26 cellular contexts compared by ENCODE assay signal in the genomic region with DNA sequence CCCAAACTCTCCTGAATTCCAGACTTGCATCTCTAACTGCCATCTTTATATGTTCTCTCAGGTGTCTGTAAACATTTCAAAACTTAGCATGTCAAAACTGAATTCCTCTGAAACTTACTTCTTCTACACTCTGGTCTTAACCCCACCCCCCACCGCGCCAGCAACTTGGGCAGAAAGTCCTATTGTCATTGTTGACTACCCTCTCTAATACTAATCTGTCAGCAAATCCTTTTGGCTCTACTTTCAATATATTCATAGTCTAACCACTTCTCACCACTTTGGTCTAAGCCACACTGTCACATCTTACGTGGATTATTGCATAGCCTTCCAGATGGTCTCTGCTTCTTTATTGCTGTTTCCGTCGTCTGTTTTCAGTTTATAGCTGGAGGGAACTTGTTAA.
"Had no signal": no experiment of that assay in that cellular context is flagged by ENCODE, and none has a peak within 500 bp of the region (broad histone marks: within the 10 kb centered on the region; RNA-seq: fewer than 3 reads in every experiment).

No MANE protein-coding gene starts in this region.

- H3K27ac ChIP-seq: brain microvascular endothelial cell, cardiac muscle cell, colonic mucosa, VCaP had no signal

- ATAC-seq: activated CD4-positive, alpha-beta T cell treated with anti-CD3 and anti-CD28 coated beads for 36 hours; activated T-helper 17 cell treated with anti-CD3 and anti-CD28 coated beads, Interleukin-2, amount 50 U/mL, for 72 hours; Panc1; Right ventricle myocardium inferior had no signal

- H3K9ac ChIP-seq: SK-N-SH had no signal

- H3K36me3 ChIP-seq: brain microvascular endothelial cell, cardiac muscle cell, colonic mucosa had no signal

- DNase-seq: activated CD4-positive, alpha-beta memory T cell treated with anti-CD3 and anti-CD28 coated beads, Interleukin-2, amount 10 ng/mL, durations not matched to agents 7 days and 5 days; activated CD4-positive, alpha-beta T cell treated with anti-CD3 and anti-CD28 coated beads for 36 hours; activated CD4-positive, alpha-beta T cell treated with anti-CD3 and anti-CD28 coated beads, Interleukin-2, amount 50 U/mL, for 1 hour; activated gamma-delta T cell; activated naive CD4-positive, alpha-beta T cell treated with anti-CD3 and anti-CD28 coated beads for 36 hours; activated T-cell treated with anti-CD3 and anti-CD28 coated beads for 4 hours; activated T-cell treated with anti-CD3 and anti-CD28 coated beads, Interleukin-2, amount 50 U/mL, for 48 hours; brain microvascular endothelial cell; colonic mucosa; Kasumi-1; NCI-H1092; NCI-H1417; NCI-H1930; NCI-H345; NCI-H510A; NCI-H748 treated with DMSO at 0.1 percent for 48 hours; NK-92 treated with Interleukin-12 subunit alpha and Interleukin-12 subunit beta, amount 100 ng/mL, for 24 hours; OCI-M1; RPMI8226; SK-N-SH; T-helper 1 cell had no signal

- H3K9me3 ChIP-seq: colonic mucosa, SK-N-SH had no signal

- H3K4me3 ChIP-seq: cardiac muscle cell, colonic mucosa had no signal

- H3K4me1 ChIP-seq: colonic mucosa had no signal

- H3K4me2 ChIP-seq: SK-N-SH had no signal

- H3K27me3 ChIP-seq: brain microvascular endothelial cell, cardiac muscle cell, colonic mucosa had no signal
